In the genomic region with DNA sequence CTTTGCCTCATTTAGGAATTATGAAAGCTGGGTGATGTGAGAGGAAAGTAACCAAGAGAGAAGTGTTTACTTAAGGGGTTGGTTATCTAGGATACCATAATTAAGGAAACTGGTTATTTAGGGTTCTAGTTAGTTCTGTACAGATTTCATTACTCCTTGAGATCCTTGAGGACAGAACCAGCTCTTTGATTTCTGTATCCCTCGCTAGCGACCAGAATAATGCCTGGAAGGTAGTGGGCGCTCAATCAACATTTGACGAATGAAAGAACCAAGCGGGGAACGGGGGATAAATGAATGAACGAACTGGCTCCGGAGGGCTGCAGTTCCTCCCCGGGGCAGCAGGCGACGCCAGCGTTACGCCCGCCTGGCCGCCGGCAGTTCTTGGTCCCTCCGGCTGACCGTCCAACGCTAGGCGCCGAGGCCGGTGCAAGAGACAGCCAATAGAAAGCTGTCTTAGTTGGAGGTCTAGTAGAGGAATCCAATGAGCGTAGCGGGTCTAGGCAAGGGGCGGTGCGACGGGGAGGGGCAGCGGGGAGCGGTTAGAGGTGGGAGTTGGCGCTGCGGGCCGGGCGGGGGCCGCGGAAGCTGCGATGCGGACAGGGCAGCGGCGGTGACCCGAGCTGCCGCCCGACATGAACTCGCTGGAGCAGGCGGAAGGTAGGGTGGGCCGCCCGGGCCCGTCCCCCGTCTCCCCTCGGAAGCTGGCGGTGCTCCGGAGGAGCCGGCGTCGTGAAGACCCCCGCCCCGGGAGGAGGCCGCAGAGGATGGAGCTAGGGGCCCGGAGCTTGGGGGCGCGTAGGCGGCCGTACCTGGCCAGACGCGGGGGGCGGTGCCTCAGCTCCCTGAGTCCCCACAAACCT, we compare ENCODE assay signal across 8 cellular contexts. TPM values are rescaled to one million over a fixed set of nuclear protein-coding genes. Genes with fewer than 3 reads are reported as not detected.
DNase-seq lines count a peak whose midpoint lies in the region; ATAC-seq and TF ChIP-seq lines count a peak whose summit lies in the region.

Gene CNEP1R1, plus strand, starts transcription at position 542 of the 860 bp plus-strand sequence. Its CDS starts 91 bp downstream, at position 633.

- H3K36me3 ChIP-seq in thymus (ENCODE audit: control insufficient read depth, insufficient read depth): no peaks in the 10 kb centered on the region

- peak; percentile 100 for TF ChIP-seq CTCF in GM12865 (IDR thresholded peaks at IDR 0.05; ENCODE audit: insufficient read depth, low read depth, low read length, missing control alignments)
- peak; percentile 94 for TF ChIP-seq CTCF in glutamatergic neuron (IDR thresholded peaks at IDR 0.05; ENCODE audit: partially characterized antibody, unreplicated experiment)
- peak; percentile 99 for TF ChIP-seq CTCF in osteocyte (IDR thresholded peaks at IDR 0.05)

- WGBS in thymus: under 1% methylated on average over 65 of the region's 65 CpGs

- H3K4me1 ChIP-seq in thymus (ENCODE audit: control insufficient read depth, insufficient read depth, low read length): peaks cover 7% of the 10 kb centered on the region

- H3K27ac ChIP-seq in thymus (ENCODE audit: low read depth): peak within 1 kb of the TSS; percentile 84

- H3K36me3 Mint-ChIP-seq in activated naive CD8-positive, alpha-beta T cell: peaks cover 2% of the 10 kb centered on the region
- H3K36me3 Mint-ChIP-seq in glutamatergic neuron (ENCODE audit: unreplicated experiment): no peaks in the 10 kb centered on the region
- H3K36me3 Mint-ChIP-seq in osteocyte (ENCODE audit: unreplicated experiment): peaks cover 5% of the 10 kb centered on the region

- peak within 1 kb of the TSS; percentile 89 for H3K27ac Mint-ChIP-seq in activated naive CD8-positive, alpha-beta T cell
- no peak within 1 kb of the TSS for H3K27ac Mint-ChIP-seq in glutamatergic neuron (ENCODE audit: unreplicated experiment)
- H3K27ac Mint-ChIP-seq in osteocyte (ENCODE audit: unreplicated experiment): peak within 1 kb of the TSS; percentile 72

- DNase-seq in GM12865 (ENCODE audit: low read depth): peak; percentile 98
- peak; percentile 99 for DNase-seq in NCI-H1105 (lab: John Stamatoyannopoulos, UW)
- peak; percentile 95 for DNase-seq in SKM-1 treated with dmso at 0.1 percent for 144 hours (lab: John Stamatoyannopoulos, UW; ENCODE audit: unreplicated experiment)
- peak; percentile 93 for DNase-seq in glutamatergic neuron
- DNase-seq in osteocyte (ENCODE audit: extremely low spot score, unreplicated experiment): peak; percentile 98

- no peaks in the 10 kb centered on the region for H3K27me3 ChIP-seq in thymus (ENCODE audit: control insufficient read depth, insufficient read depth)

- H3K4me3 ChIP-seq in GM12865 (ENCODE audit: low read depth, low read length) (peak within 1 kb of the TSS; percentile 89), thymus (ENCODE audit: low read length) (peak within 1 kb of the TSS; percentile 79)

- H3K4me1 Mint-ChIP-seq in activated naive CD8-positive, alpha-beta T cell (ENCODE audit: low read depth): peaks cover 26% of the 10 kb centered on the region
- peaks cover 9% of the 10 kb centered on the region for H3K4me1 Mint-ChIP-seq in glutamatergic neuron (ENCODE audit: low read depth, unreplicated experiment)
- H3K4me1 Mint-ChIP-seq in osteocyte (ENCODE audit: unreplicated experiment): peaks cover 15% of the 10 kb centered on the region

- peak; percentile 99 for ATAC-seq in HG02642 (IDR thresholded peaks at IDR 0.05; ENCODE audit: poor library complexity, unreplicated experiment)

- H3K9me3 Mint-ChIP-seq in activated naive CD8-positive, alpha-beta T cell (ENCODE audit: low read depth): no peaks in the 10 kb centered on the region
- H3K9me3 Mint-ChIP-seq in glutamatergic neuron (ENCODE audit: unreplicated experiment): peaks cover 2% of the 10 kb centered on the region
- no peaks in the 10 kb centered on the region for H3K9me3 Mint-ChIP-seq in osteocyte (ENCODE audit: unreplicated experiment)

- no peaks in the 10 kb centered on the region for H3K9me3 ChIP-seq in thymus (ENCODE audit: control insufficient read depth)

- no peaks in the 10 kb centered on the region for H3K27me3 Mint-ChIP-seq in activated naive CD8-positive, alpha-beta T cell
- no peaks in the 10 kb centered on the region for H3K27me3 Mint-ChIP-seq in glutamatergic neuron (ENCODE audit: unreplicated experiment)
- H3K27me3 Mint-ChIP-seq in osteocyte (ENCODE audit: unreplicated experiment): peaks cover 17% of the 10 kb centered on the region

- H3K4me3 Mint-ChIP-seq in activated naive CD8-positive, alpha-beta T cell: peak within 1 kb of the TSS; percentile 97
- H3K4me3 Mint-ChIP-seq in glutamatergic neuron (ENCODE audit: unreplicated experiment): peak within 1 kb of the TSS; percentile 93
- H3K4me3 Mint-ChIP-seq in osteocyte (ENCODE audit: unreplicated experiment): peak within 1 kb of the TSS; percentile 91

RNA-seq across cellular contexts. Expression of gene CNEP1R1, which starts in this region (rescaled TPM):
- total RNA-seq in glutamatergic neuron (ENCODE audit: unreplicated experiment): 15.0 TPM
- total RNA-seq in osteocyte: 19.7 and 23.0 TPM in 2 replicates
- 18.5 TPM for polyA plus RNA-seq in thymus

Comparison
In these comparisons a context has a peak if more than half of its experiments do, and no peak if none do; other contexts are left out.
1. Peak in every context shown above with its lines: DNase-seq, ATAC-seq, H3K4me3 ChIP-seq and H3K27ac ChIP-seq.